8 cellular contexts compared by ENCODE assay signal in the genomic region with DNA sequence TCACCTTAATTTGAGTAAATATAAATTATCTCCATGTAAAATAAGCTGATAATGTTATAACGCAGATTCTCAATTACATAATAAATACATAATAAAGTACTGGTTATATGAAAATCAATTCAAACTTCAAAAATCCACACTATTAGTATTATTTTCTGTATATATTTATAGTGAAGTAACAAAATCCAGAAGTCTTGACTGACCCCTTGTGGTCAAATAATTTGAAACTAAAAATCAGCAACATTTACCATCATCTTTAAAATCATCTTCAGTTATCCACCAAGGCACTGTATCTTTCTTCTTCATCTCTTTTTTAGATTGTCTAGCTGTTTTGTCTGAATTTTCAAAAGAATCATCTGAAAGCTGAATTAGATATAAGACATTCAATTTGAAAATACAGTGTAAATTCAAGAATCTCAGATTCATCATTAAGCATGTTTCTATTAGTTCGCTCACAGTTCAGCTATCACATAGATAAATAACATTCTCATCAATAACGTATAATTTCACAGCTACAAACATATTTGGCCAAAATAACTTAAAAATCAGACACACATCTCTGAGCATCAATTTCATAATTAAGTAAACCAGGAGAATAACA. TPM values are rescaled to one million over a fixed set of nuclear protein-coding genes. Genes with fewer than 3 reads are reported as not detected.
DNase-seq lines count a peak whose midpoint lies in the region; ATAC-seq and TF ChIP-seq lines count a peak whose summit lies in the region.

No MANE protein-coding gene starts in this region.

- no peak overlapping the region for H3K27ac Mint-ChIP-seq in brain

- H3K9me3 Mint-ChIP-seq in brain, result no peaks in the 10 kb centered on the region

- peak; percentile 83 to 84 for TF ChIP-seq CTCF in brain (conservative IDR thresholded peaks at IDR 0.05)

- no peak for ATAC-seq in HG03175 (IDR thresholded peaks at IDR 0.05; ENCODE audit: unreplicated experiment)
- no peak for ATAC-seq in GM18511 (IDR thresholded peaks at IDR 0.05; ENCODE audit: unreplicated experiment)
- ATAC-seq in HG02970 (IDR thresholded peaks at IDR 0.05; ENCODE audit: low FRiP score, unreplicated experiment), result no peak

- no peaks in the 10 kb centered on the region for H3K27me3 Mint-ChIP-seq in brain

- H3K4me1 Mint-ChIP-seq in brain, result peaks cover 17% of the 10 kb centered on the region

- H3K4me3 Mint-ChIP-seq in brain, result peak overlapping the region in 1 of 5 experiments; percentile 63

- no peaks in the 10 kb centered on the region for H3K36me3 Mint-ChIP-seq in brain

- DNase-seq in DMS153 (lab: John Stamatoyannopoulos, UW), result peak; percentile 6
- DNase-seq in myocyte (ENCODE audit: low read depth), result peak; percentile 41
- no peak for DNase-seq in germinal center (ENCODE audit: low spot score)

- TF ChIP-seq RAD21 in Ishikawa (IDR thresholded peaks at IDR 0.05; ENCODE audit: low read depth), result peak; percentile 56

- TF ChIP-seq EP300 in Ishikawa (IDR thresholded peaks at IDR 0.05; ENCODE audit: borderline replicate concordance), result no peak

TF ChIP-seq in Ishikawa, 13 proteins besides CTCF, POLR2A, EP300 and RAD21:
- TF ChIP-seq, protein P1, sequence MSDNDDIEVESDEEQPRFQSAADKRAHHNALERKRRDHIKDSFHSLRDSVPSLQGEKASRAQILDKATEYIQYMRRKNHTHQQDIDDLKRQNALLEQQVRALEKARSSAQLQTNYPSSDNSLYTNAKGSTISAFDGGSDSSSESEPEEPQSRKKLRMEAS (IDR thresholded peaks at IDR 0.05), result no peak

RNA-seq across cellular contexts. Expression of a gene that starts 6.5 kb away (rescaled TPM):
- polyA plus RNA-seq in brain (ENCODE audit: insufficient read depth, low read depth, low replicate concordance), result 1.1 TPM
- 10.1 and 12.2 TPM in 2 replicates for total RNA-seq in myocyte
- polyA plus RNA-seq in myocyte (2012), result 1.9 TPM
